ENCODE assay signal across 8 cellular contexts in the genomic region with DNA sequence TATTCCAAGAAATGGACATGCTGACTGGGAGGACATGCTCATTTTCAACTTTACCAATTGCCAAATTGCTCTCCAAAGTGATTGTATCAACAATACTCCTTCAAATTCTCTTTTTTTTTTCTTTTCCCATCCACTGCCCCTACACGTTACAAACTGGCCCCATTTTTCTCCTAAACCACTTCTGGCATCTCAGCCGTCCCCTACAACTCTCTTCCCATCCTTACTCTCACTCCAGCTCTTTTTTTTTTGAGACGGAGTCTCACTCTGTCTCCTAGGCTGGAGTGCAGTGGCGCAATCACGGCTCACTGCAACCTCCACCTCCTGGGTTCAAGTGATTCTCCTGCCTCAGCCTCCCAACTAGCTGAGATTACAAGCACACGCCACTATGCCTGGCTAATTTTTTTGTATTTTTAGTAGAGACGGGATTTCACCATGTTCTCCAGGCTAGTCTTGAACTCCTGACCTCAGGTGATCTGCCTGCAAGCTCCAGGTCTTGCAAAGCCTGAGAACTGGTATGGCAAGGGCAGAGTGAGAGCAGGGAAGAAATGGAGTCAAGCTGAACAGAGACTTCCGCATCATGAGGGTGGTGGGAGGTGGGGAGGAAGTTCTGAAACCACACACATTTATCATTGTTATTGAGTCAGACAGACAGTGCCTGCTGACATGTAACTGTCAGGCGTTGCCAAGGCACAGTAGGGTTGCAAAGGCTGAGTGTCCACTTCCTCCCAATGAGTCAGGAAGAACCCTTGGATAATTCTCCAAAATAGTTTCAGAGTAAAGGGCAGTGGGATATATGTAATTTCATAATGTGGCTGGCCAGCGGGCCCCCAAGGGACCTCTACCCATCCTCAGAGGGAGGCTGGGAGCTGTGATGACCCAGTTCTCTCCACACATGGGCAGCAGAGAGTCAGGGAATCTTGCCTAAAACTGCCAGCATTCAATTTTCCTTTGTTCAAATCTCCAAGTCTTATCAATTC. TPM values are rescaled to one million over a fixed set of nuclear protein-coding genes. Genes with fewer than 3 reads are reported as not detected.
DNase-seq lines count a peak whose midpoint lies in the region; ATAC-seq, FAIRE-seq and TF ChIP-seq lines count a peak whose summit lies in the region.

No MANE protein-coding gene starts in this region.

- H3K4me3 Mint-ChIP-seq in brain: no peak overlapping the region
- H3K4me3 Mint-ChIP-seq in stimulated activated naive CD8-positive, alpha-beta T cell treated with anti-CD3 and anti-CD28 coated beads, Interleukin-15, amount 100 ng/mL, for 72 hours: peak overlapping the region; percentile 52 to 64

- peaks cover 28% of the 10 kb centered on the region for H3K27me3 Mint-ChIP-seq in brain
- H3K27me3 Mint-ChIP-seq in stimulated activated naive CD8-positive, alpha-beta T cell treated with anti-CD3 and anti-CD28 coated beads, Interleukin-15, amount 100 ng/mL, for 72 hours: no peaks in the 10 kb centered on the region

- H3K4me1 Mint-ChIP-seq in brain: peaks cover 10% of the 10 kb centered on the region
- peaks cover 37% of the 10 kb centered on the region for H3K4me1 Mint-ChIP-seq in stimulated activated naive CD8-positive, alpha-beta T cell treated with anti-CD3 and anti-CD28 coated beads, Interleukin-15, amount 100 ng/mL, for 72 hours

- H3K9me3 Mint-ChIP-seq in brain: no peaks in the 10 kb centered on the region
- no peaks in the 10 kb centered on the region for H3K9me3 Mint-ChIP-seq in stimulated activated naive CD8-positive, alpha-beta T cell treated with anti-CD3 and anti-CD28 coated beads, Interleukin-15, amount 100 ng/mL, for 72 hours

- ATAC-seq in stimulated activated naive CD8-positive, alpha-beta T cell treated with anti-CD3 and anti-CD28 coated beads, Interleukin-15, amount 100 ng/mL, for 72 hours: peak; percentile 99

- no peaks in the 10 kb centered on the region for H3K36me3 Mint-ChIP-seq in brain

- no peak overlapping the region for H3K27ac Mint-ChIP-seq in brain
- peak overlapping the region; percentile 96 to 99 for H3K27ac Mint-ChIP-seq in stimulated activated naive CD8-positive, alpha-beta T cell treated with anti-CD3 and anti-CD28 coated beads, Interleukin-15, amount 100 ng/mL, for 72 hours

- DNase-seq in GM13977 (ENCODE audit: low spot score) (peak; percentile 73), HTR-8/SVneo (ENCODE audit: insufficient read length, low spot score) (peak; percentile 75), UCSD-AML1 (lab: John Stamatoyannopoulos, UW; ENCODE audit: unreplicated experiment) (peak; percentile 76), medulla oblongata (ENCODE audit: extremely low spot score) (peak; percentile 40), NCI-H1930 (lab: John Stamatoyannopoulos, UW) (no peak), superior temporal gyrus (ENCODE audit: extremely low spot score) (no peak)
- DNase-seq in stimulated activated naive CD8-positive, alpha-beta T cell treated with anti-CD3 and anti-CD28 coated beads, Interleukin-15, amount 100 ng/mL, for 72 hours: peak; percentile 59 to 77

- in situ Hi-C loops in GM13977 (cut with MboI; ENCODE audit: low pct_unique_long_range_greater_than_20kb, low sequenced_read_pairs, unreplicated experiment): no loop called here

- no peak for FAIRE-seq in HTR-8/SVneo (lab: Jason Lieb, UNC)

- TF ChIP-seq CTCF in GM13977 (IDR thresholded peaks at IDR 0.05; ENCODE audit: extremely low read depth, insufficient read depth, missing control alignments) (peak; percentile 46), brain (conservative IDR thresholded peaks at IDR 0.05) (peak; percentile 14 to 16)

RNA-seq across cellular contexts. Expression of gene CELA3A, which starts 17.4 kb away (rescaled TPM):
- not detected for polyA plus RNA-seq in brain (ENCODE audit: insufficient read depth, low read depth, low replicate concordance)

RNA-seq across cellular contexts. Expression of gene CDC42, which starts 33.6 kb away (rescaled TPM):
- polyA plus RNA-seq in brain (ENCODE audit: insufficient read depth, low read depth, low replicate concordance): 200 TPM

RNA-seq across cellular contexts. Expression of gene CELA3B, which starts 42.0 kb away (rescaled TPM):
- polyA plus RNA-seq in brain (ENCODE audit: insufficient read depth, low read depth, low replicate concordance): not detected

Comparison
In these comparisons a context has a peak if more than half of its experiments do, and no peak if none do; other contexts are left out.
1. DNase-seq: peak in GM13977 (single experiment), HTR-8/SVneo (single experiment), UCSD-AML1 (single experiment), medulla oblongata (single experiment) and stimulated activated naive CD8-positive, alpha-beta T cell treated with anti-CD3 and anti-CD28 coated beads, Interleukin-15, amount 100 ng/mL, for 72 hours (2 of 2); none in NCI-H1930 (0 of 2) and superior temporal gyrus (single experiment).
2. H3K27ac Mint-ChIP-seq: peak in stimulated activated naive CD8-positive, alpha-beta T cell treated with anti-CD3 and anti-CD28 coated beads, Interleukin-15, amount 100 ng/mL, for 72 hours (2 of 2); none in brain (0 of 5).
3. H3K4me3 Mint-ChIP-seq: peak in stimulated activated naive CD8-positive, alpha-beta T cell treated with anti-CD3 and anti-CD28 coated beads, Interleukin-15, amount 100 ng/mL, for 72 hours (2 of 2); none in brain (0 of 5).